In genomic region chr5:95832664-95833063, GRCh38 we compare ENCODE assay signal across 27 cellular contexts. TPM values are rescaled to one million over a fixed set of nuclear protein-coding genes. Genes with fewer than 3 reads are reported as not detected.
DNase-seq lines count a peak whose midpoint lies in the region; ATAC-seq, FAIRE-seq and TF ChIP-seq lines count a peak whose summit lies in the region.
"Had no signal": no experiment of that assay in that cellular context is flagged by ENCODE, and none has a peak within 500 bp of the region (broad histone marks: within the 10 kb centered on the region; RNA-seq: fewer than 3 reads in every experiment).

No MANE protein-coding gene starts in this region.

- no peaks in the 10 kb centered on the region for H3K9me2 ChIP-seq in PC-9 (ENCODE audit: insufficient read depth)

- H3K79me2 ChIP-seq in HepG2 (ENCODE audit: insufficient read depth, low read length) = no peaks in the 10 kb centered on the region
- no peaks in the 10 kb centered on the region for H3K79me2 ChIP-seq in PC-9 (ENCODE audit: low read depth)

- peaks cover 5% of the 10 kb centered on the region for H3K4me1 Mint-ChIP-seq in type B pancreatic cell (ENCODE audit: unreplicated experiment)

- H2AFZ ChIP-seq in HepG2 (ENCODE audit: low read length) = no peak overlapping the region
- no peak overlapping the region for H2AFZ ChIP-seq in PC-9
- no peak overlapping the region for H2AFZ ChIP-seq in mesenchymal stem cell (ENCODE audit: low read depth, low read length)
- H2AFZ ChIP-seq: neural progenitor cell had no signal

- no peak for TF ChIP-seq CTCF in liver (IDR thresholded peaks at IDR 0.05; ENCODE audit: low read depth, low read length, missing input control)
- TF ChIP-seq CTCF in HepG2 (CRISPR knock-in tag; IDR thresholded peaks at IDR 0.05) = no peak
- TF ChIP-seq CTCF in PC-9 (conservative IDR thresholded peaks at IDR 0.05) = no peak
- no peak for TF ChIP-seq CTCF in type B pancreatic cell (conservative IDR thresholded peaks at IDR 0.05)
- TF ChIP-seq CTCF in lower lobe of right lung (IDR thresholded peaks at IDR 0.05) = no peak

- DNase-seq in HepG2 (ENCODE audit: low spot score) = no peak
- peak in 1 of 2 experiments; percentile 61 for DNase-seq in PC-9
- DNase-seq in mesenchymal stem cell = no peak
- DNase-seq in type B pancreatic cell (ENCODE audit: extremely low spot score, unreplicated experiment) = no peak
- no peak for DNase-seq in NCI-H2107 treated with DMSO at 0.1 percent for 48 hours (lab: John Stamatoyannopoulos, UW; ENCODE audit: unreplicated experiment)
- no peak for DNase-seq in lower lobe of right lung
- DNase-seq in NCI-H1930 (lab: John Stamatoyannopoulos, UW) = no peak
- DNase-seq: ACHN; activated CD4-positive, alpha-beta T cell treated with anti-CD3 and anti-CD28 coated beads, Interleukin-2, amount 50 U/mL, for 1 hour; activated effector memory CD4-positive, alpha-beta T cell treated with Interleukin-2 at 50 U/mL for 16 hours; C1 segment of cervical spinal cord; DMS153; GF-D8; HCEC 1CT; kidney glomerular epithelial cell; MG63; NCI-H774; sigmoid colon had no signal

- H4K20me1 ChIP-seq in HepG2 (ENCODE audit: insufficient read depth, low read length) = no peaks in the 10 kb centered on the region
- H4K20me1 ChIP-seq in PC-9 (ENCODE audit: insufficient read depth) = no peaks in the 10 kb centered on the region

- no TSS peak for BruUV-seq in HepG2 (replicated peaks; lab: Mats Ljungman, UMichigan)
- BruUV-seq in PC-9 (replicated peaks; lab: Mats Ljungman, UMichigan) = no TSS peak

- no peak for TF ChIP-seq EP300 in HepG2 (IDR thresholded peaks at IDR 0.05; ENCODE audit: low read depth in 2 of 2, low read length in 2 of 2)
- TF ChIP-seq EP300 in HepG2 (CRISPR knock-in tag; IDR thresholded peaks at IDR 0.05; ENCODE audit: borderline replicate concordance) = no peak

- no peak overlapping the region for H3K4ac ChIP-seq in mesenchymal stem cell (ENCODE audit: low read depth in 1 of 2, low read length in 2 of 2)

- no peak overlapping the region for H2AK5ac ChIP-seq in mesenchymal stem cell (ENCODE audit: low read length, severe bottlenecking)

- no peaks in the 10 kb centered on the region for H3K9me3 Mint-ChIP-seq in type B pancreatic cell
- H3K9me3 Mint-ChIP-seq: IgD-negative memory B cell, neural progenitor cell had no signal

- no peak for TF ChIP-seq RAD21 in liver (IDR thresholded peaks at IDR 0.05)
- no peak for TF ChIP-seq RAD21 in HepG2 (CRISPR knock-in tag; IDR thresholded peaks at IDR 0.05)

- H3K27ac Mint-ChIP-seq in type B pancreatic cell = no peak overlapping the region
- H3K27ac Mint-ChIP-seq: neural progenitor cell, progenitor cell of endocrine pancreas had no signal

- H2BK15ac ChIP-seq in mesenchymal stem cell (ENCODE audit: low read depth, poor library complexity, severe bottlenecking) = no peak overlapping the region

- H2BK5ac ChIP-seq in mesenchymal stem cell (ENCODE audit: low read depth, low read length, poor library complexity, severe bottlenecking) = no peak overlapping the region

- no peaks in the 10 kb centered on the region for H3K79me1 ChIP-seq in mesenchymal stem cell (replicated peaks; ENCODE audit: low read length, poor library complexity, severe bottlenecking)

- H3K36me3 Mint-ChIP-seq in type B pancreatic cell = no peaks in the 10 kb centered on the region
- H3K36me3 Mint-ChIP-seq: IgD-negative memory B cell, neural progenitor cell had no signal

- H3K23ac ChIP-seq in mesenchymal stem cell (ENCODE audit: low read length in 2 of 2) = no peak overlapping the region

- intact Hi-C loops in HepG2 (cut with micrococcal nuclease; ENCODE audit: unreplicated experiment) (no loop called here), PC-9 (cut with micrococcal nuclease; ENCODE audit: unreplicated experiment) (no loop called here), lower lobe of right lung (cut with DNase I) (no loop called here)

- no peaks in the 10 kb centered on the region for H3K9me3 ChIP-seq in liver (ENCODE audit: control insufficient read depth in 4 of 4, low read length in 3 of 4)
- H3K9me3 ChIP-seq in HepG2 (ENCODE audit: low read length) = no peaks in the 10 kb centered on the region
- no peaks in the 10 kb centered on the region for H3K9me3 ChIP-seq in PC-9 (ENCODE audit: insufficient read depth, low read depth)
- H3K9me3 ChIP-seq in mesenchymal stem cell (ENCODE audit: control insufficient read depth, low read length) = no peaks in the 10 kb centered on the region
- H3K9me3 ChIP-seq in lower lobe of right lung = no peaks in the 10 kb centered on the region
- H3K9me3 ChIP-seq: MG63, sigmoid colon, SJSA1, suprapubic skin, vagina had no signal

- no peak overlapping the region for H3K14ac ChIP-seq in mesenchymal stem cell (ENCODE audit: low read length in 2 of 2)

- POLR2A ChIA-PET in HepG2 (lab: Yijun Ruan, JAX) (interaction anchor here (1.2 kb wide), 1 partner anchor 52 kb away, joined by 4 read pairs; no protein-coding TSS in a partner anchor), PC-9 (lab: Charles Lee; ENCODE audit: unreplicated experiment) (no interaction called here)

- H3K27me3 ChIP-seq in liver (ENCODE audit: control insufficient read depth in 4 of 4, insufficient read depth in 4 of 4, low read length in 3 of 4) (no peaks in the 10 kb centered on the region), HepG2 (ENCODE audit: control insufficient read depth in 1 of 2, insufficient read depth in 2 of 2, low read length in 2 of 2) (no peaks in the 10 kb centered on the region), PC-9 (ENCODE audit: insufficient read depth, low read depth) (no peaks in the 10 kb centered on the region), mesenchymal stem cell (ENCODE audit: control insufficient read depth in 1 of 2, insufficient read depth in 1 of 2, low read length in 2 of 2) (no peaks in the 10 kb centered on the region), lower lobe of right lung (ENCODE audit: low read depth) (no peaks in the 10 kb centered on the region)
- H3K27me3 ChIP-seq: MG63, sigmoid colon, SJSA1, suprapubic skin, vagina had no signal

- ATAC-seq in HepG2 (no peak), lower lobe of right lung (no peak)

- H4K8ac ChIP-seq in mesenchymal stem cell (ENCODE audit: low read length) = no peak overlapping the region

- H3K4me3 ChIP-seq in liver (ENCODE audit: low read depth in 1 of 3, low read length in 3 of 3) (no peak overlapping the region), HepG2 (replicated peaks in 1 of 3; ENCODE audit: insufficient read depth in 1 of 3, low read depth in 2 of 3, low read length in 3 of 3) (no peak overlapping the region), PC-9 (no peak overlapping the region), mesenchymal stem cell (ENCODE audit: insufficient read depth in 1 of 2, low read depth in 1 of 2, low read length in 2 of 2) (no peak overlapping the region), lower lobe of right lung (no peak overlapping the region)
- H3K4me3 ChIP-seq: coronary artery, MG63, neural progenitor cell, sigmoid colon, SJSA1, suprapubic skin, vagina had no signal

- CTCF ChIA-PET in HepG2 (lab: Yijun Ruan, JAX; ENCODE audit: low intra/inter-chr PET ratio, low total read pairs) = no interaction called here
- CTCF ChIA-PET in PC-9 (lab: Charles Lee) = no interaction called here

- H3K27ac ChIP-seq in liver (ENCODE audit: low read depth in 1 of 2, low read length in 2 of 2) = peak overlapping the region; percentile 16 to 33
- H3K27ac ChIP-seq in HepG2 (ENCODE audit: extremely low read length, insufficient read depth, low read length) = no peak overlapping the region
- no peak overlapping the region for H3K27ac ChIP-seq in PC-9
- no peak overlapping the region for H3K27ac ChIP-seq in mesenchymal stem cell (ENCODE audit: low read length, poor library complexity, severe bottlenecking)
- H3K27ac ChIP-seq in lower lobe of right lung = no peak overlapping the region
- H3K27ac ChIP-seq: coronary artery, neural progenitor cell, sigmoid colon, SJSA1, suprapubic skin, vagina had no signal

- H3K4me3 Mint-ChIP-seq in type B pancreatic cell = peak overlapping the region; percentile 54
- H3K4me3 Mint-ChIP-seq: neural progenitor cell had no signal

- H3K18ac ChIP-seq in mesenchymal stem cell (ENCODE audit: low read depth in 1 of 2, low read length in 2 of 2) = no peak overlapping the region

- FAIRE-seq in HepG2 (lab: Jason Lieb, UNC) = no peak
- FAIRE-seq: RCC 7860 had no signal

- peak overlapping the region; percentile 41 for H4K91ac ChIP-seq in mesenchymal stem cell (ENCODE audit: low read length)

- H3K9ac ChIP-seq in liver (ENCODE audit: low read depth in 1 of 2, low read length in 2 of 2) = no peak overlapping the region
- no peak overlapping the region for H3K9ac ChIP-seq in HepG2 (ENCODE audit: insufficient read depth, low read depth, low read length)
- H3K9ac ChIP-seq in mesenchymal stem cell (ENCODE audit: low read length) = no peak overlapping the region
- H3K9ac ChIP-seq: neural progenitor cell had no signal

- no peak overlapping the region for H3K4me2 ChIP-seq in HepG2 (ENCODE audit: low read depth, low read length)
- 0 out of 2 replicates have a peak overlapping the region, but pooled peaks have one; percentile 0 for H3K4me2 ChIP-seq in PC-9
- no peak overlapping the region for H3K4me2 ChIP-seq in mesenchymal stem cell (ENCODE audit: low read length, poor library complexity, severe bottlenecking)
- H3K4me2 ChIP-seq: neural progenitor cell had no signal

- peaks cover 15% of the 10 kb centered on the region; the same call in 1 of the 2 replicates for H3F3A ChIP-seq in PC-9 (ENCODE audit: insufficient read depth, low read depth)

- H3K4me1 ChIP-seq in liver (ENCODE audit: control insufficient read depth in 4 of 4, insufficient read depth in 4 of 4, low read length in 3 of 4) = peaks cover 3 to 37% (median 23%) of the 10 kb centered on the region in 4 donors
- H3K4me1 ChIP-seq in HepG2 (ENCODE audit: insufficient read depth, low read length) = peaks cover 53% of the 10 kb centered on the region
- peaks cover 42% of the 10 kb centered on the region for H3K4me1 ChIP-seq in PC-9 (replicated peaks; ENCODE audit: insufficient read depth)
- H3K4me1 ChIP-seq in mesenchymal stem cell (ENCODE audit: control insufficient read depth, insufficient read depth, low read depth, low read length) = peaks cover 3% of the 10 kb centered on the region
- peaks cover 47% of the 10 kb centered on the region for H3K4me1 ChIP-seq in lower lobe of right lung
- H3K4me1 ChIP-seq: neural progenitor cell had no signal

- in situ Hi-C loops in HepG2 (cut with HindIII; ENCODE audit: extremely low pct_ligation_motif_present, low pct_unique_long_range_greater_than_20kb) = loop anchor here (25.0 kb wide), 1 partner anchor 545 kb away; the partner anchor contains the start of gene MCTP1

- no peak overlapping the region for H2BK12ac ChIP-seq in mesenchymal stem cell (ENCODE audit: low read length in 2 of 2)

- no peak overlapping the region for H2BK120ac ChIP-seq in mesenchymal stem cell (ENCODE audit: low read depth, low read length)

- no peaks in the 10 kb centered on the region for H3K27me3 Mint-ChIP-seq in type B pancreatic cell
- H3K27me3 Mint-ChIP-seq: IgD-negative memory B cell had no signal

- H3K36me3 ChIP-seq in liver (ENCODE audit: control insufficient read depth in 4 of 4, insufficient read depth in 3 of 4, low read depth in 1 of 4, low read length in 3 of 4) (no peaks in the 10 kb centered on the region), HepG2 (replicated peaks in 1 of 2; ENCODE audit: control insufficient read depth in 1 of 2, insufficient read depth in 2 of 2, low read length in 2 of 2) (no peaks in the 10 kb centered on the region), PC-9 (ENCODE audit: low read depth) (no peaks in the 10 kb centered on the region), mesenchymal stem cell (ENCODE audit: control insufficient read depth in 1 of 2, insufficient read depth in 2 of 2, low read depth in 1 of 2, low read length in 2 of 2) (no peaks in the 10 kb centered on the region), lower lobe of right lung (no peaks in the 10 kb centered on the region)
- H3K36me3 ChIP-seq: MG63, neural progenitor cell, sigmoid colon, SJSA1, suprapubic skin, vagina had no signal

- no peak for TF ChIP-seq POLR2A in HepG2 (IDR thresholded peaks at IDR 0.05; ENCODE audit: insufficient read depth in 1 of 2, low read depth in 2 of 2, low read length in 2 of 2)

RNA-seq across cellular contexts. Expression of gene GLRX, which starts 10.1 kb away (rescaled TPM):
- 10 to 100 TPM; 48.2 to 61.8 TPM for total RNA-seq in liver
- 100 to 1,000 TPM; 152 to 187 TPM for polyA plus RNA-seq in liver
- 63.8 and 71.9 TPM in 2 replicates for total RNA-seq in HepG2 (2016; rRNA removed; fragmentation: Illumina TruSeq; extraction: Trizol)
- total RNA-seq in HepG2 (2016; cell fraction: cytosol; rRNA removed; fragmentation: Illumina TruSeq; extraction: Trizol; ENCODE audit: low read depth) = 27.6 and 30.6 TPM in 2 replicates
- 64.8 and 79.1 TPM in 2 replicates for total RNA-seq in HepG2 (2016; cell fraction: insoluble cytoplasmic fraction; rRNA removed; fragmentation: Illumina TruSeq; extraction: Trizol)
- total RNA-seq in HepG2 (2016; cell fraction: membrane; rRNA removed; fragmentation: Illumina TruSeq; extraction: Trizol) = 27.3 and 28.0 TPM in 2 replicates
- 27.2 and 28.1 TPM in 2 replicates for total RNA-seq in HepG2 (2016; cell fraction: nucleus; rRNA removed; fragmentation: Illumina TruSeq; extraction: Trizol)
- 499 and 615 TPM in 2 replicates for polyA plus RNA-seq in HepG2 (2011; rRNA removed)
- 393 and 503 TPM in 2 replicates for polyA plus RNA-seq in HepG2 (2011; cell fraction: cytosol; rRNA removed)
- polyA plus RNA-seq in HepG2 (2011; cell fraction: nucleus; rRNA removed) = 87.8 and 90.3 TPM in 2 replicates
- polyA plus RNA-seq in HepG2 (2012) = 244 and 269 TPM in 2 replicates
- polyA plus RNA-seq in HepG2 (2016; cell fraction: cytosol; fragmentation: Illumina TruSeq; extraction: Trizol; ENCODE audit: low read depth) = 25.5 and 30.2 TPM in 2 replicates
- polyA plus RNA-seq in HepG2 (2016; cell fraction: insoluble cytoplasmic fraction; fragmentation: Illumina TruSeq; extraction: Trizol; ENCODE audit: low read depth) = 107 and 117 TPM in 2 replicates
- 23.9 and 28.1 TPM in 2 replicates for polyA plus RNA-seq in HepG2 (2016; cell fraction: membrane; fragmentation: Illumina TruSeq; extraction: Trizol; ENCODE audit: low read depth)
- polyA plus RNA-seq in HepG2 (2016; cell fraction: nucleus; fragmentation: Illumina TruSeq; extraction: Trizol; ENCODE audit: insufficient read depth, low read depth) = 59.6 and 62.5 TPM in 2 replicates
- polyA minus RNA-seq in HepG2 (2011; rRNA and poly(A)+ RNA removed; ENCODE audit: low replicate concordance) = 44.3 and 186 TPM in 2 replicates
- polyA minus RNA-seq in HepG2 (2011; cell fraction: cytosol; rRNA and poly(A)+ RNA removed) = 49.7 and 65.5 TPM in 2 replicates
- polyA minus RNA-seq in HepG2 (2011; cell fraction: nucleus; rRNA and poly(A)+ RNA removed) = 62.3 and 93.9 TPM in 2 replicates
- 23.0 and 25.5 TPM in 2 replicates for total RNA-seq in PC-9 (2021)
- 137 TPM for polyA plus RNA-seq in mesenchymal stem cell (2013, experiment 1 of 2)
- 143 TPM for polyA plus RNA-seq in mesenchymal stem cell (2013, experiment 2 of 2)
- 17.8 and 18.7 TPM in 2 replicates for total RNA-seq in type B pancreatic cell (ENCODE audit: low replicate concordance)
- 115 TPM for total RNA-seq in lower lobe of right lung

Comparison
In these comparisons a context has a peak if more than half of its experiments do, and no peak if none do; other contexts are left out.
1. H3K27ac ChIP-seq: peak in liver (2 of 2); none in HepG2 (single experiment), PC-9 (single experiment), mesenchymal stem cell (single experiment) and lower lobe of right lung (single experiment).